In the genomic region with DNA sequence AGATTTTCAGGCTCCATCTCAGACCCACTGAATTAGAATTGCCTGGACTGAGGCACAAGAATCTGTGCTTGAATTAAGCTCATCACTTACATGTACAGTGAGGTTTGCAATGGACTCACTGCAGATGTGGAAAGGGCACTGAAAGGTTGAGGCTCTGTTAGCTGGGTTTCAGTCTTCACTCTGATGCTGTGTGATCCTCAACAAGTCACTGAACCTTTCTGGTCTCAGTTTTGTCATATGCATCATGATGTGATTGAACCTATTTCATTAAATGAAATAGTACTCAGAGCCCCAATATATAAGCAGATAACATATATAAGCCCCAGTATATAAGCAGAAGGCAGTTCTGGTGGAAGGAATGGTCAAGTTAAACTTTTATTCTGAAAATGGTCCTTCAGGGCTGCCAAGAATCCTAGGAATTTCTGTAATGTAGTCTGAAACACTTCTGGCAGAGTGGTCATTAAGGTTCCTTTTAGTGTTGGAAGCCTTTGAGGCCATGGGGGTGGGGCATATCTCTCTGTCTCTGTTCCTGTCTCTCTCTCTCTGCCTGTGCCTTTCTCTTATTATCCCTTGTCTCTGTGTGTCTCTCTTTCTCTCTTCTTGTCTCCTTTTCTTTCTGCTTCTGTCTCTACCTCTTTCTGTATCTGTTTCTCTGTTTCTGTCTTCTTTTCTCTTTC, we compare ENCODE assay signal across 1 cellular context.
A peak's percentile ranks its signal among the peaks of the same experiment; 100 is the strongest.
TF ChIP-seq lines count a peak whose summit lies in the region.

No MANE protein-coding gene starts in this region.

TF ChIP-seq in K562, 482 proteins besides CTCF, POLR2A, EP300 and RAD21:
- TF ChIP-seq, protein P1, sequence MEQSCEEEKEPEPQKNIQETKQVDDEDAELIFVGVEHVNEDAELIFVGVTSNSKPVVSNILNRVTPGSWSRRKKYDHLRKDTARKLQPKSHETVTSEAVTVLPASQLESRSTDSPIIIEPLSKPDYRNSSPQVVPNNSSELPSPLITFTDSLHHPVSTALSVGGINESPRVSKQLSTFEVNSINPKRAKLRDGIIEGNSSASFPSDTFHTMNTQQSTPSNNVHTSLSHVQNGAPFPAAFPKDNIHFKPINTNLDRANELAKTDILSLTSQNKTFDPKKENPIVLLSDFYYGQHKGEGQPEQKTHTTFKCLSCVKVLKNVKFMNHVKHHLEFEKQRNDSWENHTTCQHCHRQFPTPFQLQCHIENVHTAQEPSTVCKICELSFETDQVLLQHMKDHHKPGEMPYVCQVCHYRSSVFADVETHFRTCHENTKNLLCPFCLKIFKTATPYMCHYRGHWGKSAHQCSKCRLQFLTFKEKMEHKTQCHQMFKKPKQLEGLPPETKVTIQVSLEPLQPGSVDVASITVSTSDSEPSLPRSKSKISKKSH (CRISPR knock-in tag; IDR thresholded peaks at IDR 0.05) = 0 out of 2 replicates have a peak, but pooled peaks have one; percentile 17
- TF ChIP-seq CREM (IDR thresholded peaks at IDR 0.05; ENCODE audit: low read depth) (no peak), ZFP36 (IDR thresholded peaks at IDR 0.05; ENCODE audit: low read depth, low read length, partially characterized antibody) (peak; percentile 70), RBM25 (IDR thresholded peaks at IDR 0.05; ENCODE audit: low read depth, low read length, severe bottlenecking) (peak; percentile 79)
